ENCODE assay signal across 24 cellular contexts in genomic region chr20:57007171-57007540, GRCh38.
DNase-seq lines count a peak whose midpoint lies in the region; ATAC-seq, FAIRE-seq and TF ChIP-seq lines count a peak whose summit lies in the region.
"Had no signal": no experiment of that assay in that cellular context is flagged by ENCODE, and none has a peak within 500 bp of the region (broad histone marks: within the 10 kb centered on the region; RNA-seq: fewer than 3 reads in every experiment).

No MANE protein-coding gene starts in this region.

- no peak for TF ChIP-seq POLR2A in GM12878 (IDR thresholded peaks at IDR 0.05; ENCODE audit: low read depth, low read length)

- H3K4me3 ChIP-seq in KMS-11 (IDR thresholded peaks at IDR 0.05; ENCODE audit: insufficient read depth, low read depth, low read length) (no peak overlapping the region), GM12878 (no peak overlapping the region)
- H3K4me3 ChIP-seq: esophagus muscularis mucosa, K562, mucosa of descending colon had no signal

- no peaks in the 10 kb centered on the region for H3K79me2 ChIP-seq in KMS-11 (ENCODE audit: insufficient read depth, low read depth)
- H3K79me2 ChIP-seq in GM12878 (ENCODE audit: control insufficient read depth, insufficient read depth, low read length) = no peaks in the 10 kb centered on the region

- no peak for FAIRE-seq in GM12878 (lab: Jason Lieb, UNC)
- FAIRE-seq: K562, TTC549 had no signal

- DNase-seq in GM12878 (ENCODE audit: low read depth, low spot score) (peak; percentile 40), nephron progenitor cell (no peak), NCI-H1930 (lab: John Stamatoyannopoulos, UW) (no peak)
- DNase-seq: activated CD4-positive, alpha-beta T cell treated with anti-CD3 and anti-CD28 coated beads for 1 hour; aorta; CD4-positive, CD25-positive, alpha-beta regulatory T cell; central memory CD4-positive, alpha-beta T cell; effector CD8-positive, alpha-beta T cell; mucosa of descending colon; NCI-H1092 treated with DMSO at 0.1 percent for 48 hours; NCI-H2081; NCI-H446 treated with DMSO at 0.1 percent for 48 hours; stimulated activated naive CD4-positive, alpha-beta T cell treated with Interleukin-2 at 50 U/mL for 16 hours had no signal

- H3K4me3 Mint-ChIP-seq in nephron progenitor cell = no peak overlapping the region
- H3K4me3 Mint-ChIP-seq: activated naive CD4-positive, alpha-beta T cell treated with anti-CD3 and anti-CD28 coated beads, Interleukin-2, amount 50 U/mL, for 24 hours; CD4-positive, CD25-positive, alpha-beta regulatory T cell had no signal

- H3K27me3 ChIP-seq in KMS-11 (ENCODE audit: insufficient read depth, low read depth) = no peaks in the 10 kb centered on the region
- no peaks in the 10 kb centered on the region for H3K27me3 ChIP-seq in GM12878 (replicated peaks in 1 of 2; ENCODE audit: control insufficient read depth in 2 of 2, insufficient read depth in 2 of 2, low read length in 1 of 2)

- H3K4me1 ChIP-seq in ES-I3 (ENCODE audit: insufficient read depth, low read length) = peaks cover 30% of the 10 kb centered on the region; the same call in 1 of the 2 replicates
- peaks cover 60% of the 10 kb centered on the region for H3K4me1 ChIP-seq in KMS-11 (ENCODE audit: low read depth, poor library complexity, severe bottlenecking)
- no peaks in the 10 kb centered on the region for H3K4me1 ChIP-seq in GM12878 (ENCODE audit: control insufficient read depth, insufficient read depth, low read length)

- POLR2A ChIA-PET in GM12878 (lab: Charles Lee) = no interaction called here

- H3K27ac ChIP-seq in KMS-11 (peak overlapping the region; percentile 60; the same call in 1 of the 2 replicates), GM12878 (ENCODE audit: control insufficient read depth, insufficient read depth) (no peak overlapping the region)
- H3K27ac ChIP-seq: esophagus muscularis mucosa, neutrophil had no signal

- H3K4me2 ChIP-seq in KMS-11 = peak overlapping the region; percentile 63
- no peak overlapping the region; the same call in 1 of the 2 replicates for H3K4me2 ChIP-seq in GM12878 (ENCODE audit: control insufficient read depth, insufficient read depth)

- no peak for TF ChIP-seq EP300 in GM12878 (IDR thresholded peaks at IDR 0.05; ENCODE audit: borderline replicate concordance in 1 of 2, control insufficient read depth in 1 of 2, low read depth in 2 of 2, low read length in 2 of 2)

- peaks cover 7% of the 10 kb centered on the region for H3K27me3 Mint-ChIP-seq in nephron progenitor cell (ENCODE audit: low read depth, poor library complexity)
- H3K27me3 Mint-ChIP-seq: CD4-positive, CD25-positive, alpha-beta regulatory T cell had no signal

- RAD21 ChIA-PET in GM12878 (lab: Charles Lee; ENCODE audit: unreplicated experiment) = no interaction called here

- no peaks in the 10 kb centered on the region for H3K36me3 ChIP-seq in ES-I3 (ENCODE audit: insufficient read depth, low read length)
- H3K36me3 ChIP-seq in KMS-11 (ENCODE audit: insufficient read depth) = no peaks in the 10 kb centered on the region
- no peaks in the 10 kb centered on the region for H3K36me3 ChIP-seq in GM12878 (ENCODE audit: control insufficient read depth in 2 of 2, insufficient read depth in 2 of 2, low read length in 1 of 2)
- H3K36me3 ChIP-seq: esophagus muscularis mucosa, neutrophil had no signal

- H4K20me1 ChIP-seq in KMS-11 (ENCODE audit: insufficient read depth) (no peaks in the 10 kb centered on the region), GM12878 (ENCODE audit: control insufficient read depth, insufficient read depth) (no peaks in the 10 kb centered on the region; the same call in 1 of the 2 replicates)

- peaks cover 55% of the 10 kb centered on the region for H3K4me1 Mint-ChIP-seq in nephron progenitor cell
- H3K4me1 Mint-ChIP-seq: activated naive CD4-positive, alpha-beta T cell treated with anti-CD3 and anti-CD28 coated beads, Interleukin-2, amount 50 U/mL, for 24 hours; CD4-positive, CD25-positive, alpha-beta regulatory T cell had no signal

- ATAC-seq in GM12878 (peak; percentile 61), HG03095 (IDR thresholded peaks at IDR 0.05; ENCODE audit: unreplicated experiment) (no peak), HG03175 (IDR thresholded peaks at IDR 0.05; ENCODE audit: unreplicated experiment) (no peak), GM21723 (IDR thresholded peaks at IDR 0.05; ENCODE audit: unreplicated experiment) (no peak)
- ATAC-seq: K562, left lobe of liver, mucosa of descending colon had no signal

- H3K36me3 Mint-ChIP-seq in nephron progenitor cell (ENCODE audit: low read depth) = no peaks in the 10 kb centered on the region
- H3K36me3 Mint-ChIP-seq: activated naive CD4-positive, alpha-beta T cell treated with anti-CD3 and anti-CD28 coated beads, Interleukin-2, amount 50 U/mL, for 24 hours; CD4-positive, CD25-positive, alpha-beta regulatory T cell had no signal

- H3K9me3 ChIP-seq in ES-I3 (ENCODE audit: control insufficient read depth, insufficient read depth, low read length) (no peaks in the 10 kb centered on the region), GM12878 (replicated peaks; ENCODE audit: control insufficient read depth, insufficient read depth, low read length) (no peaks in the 10 kb centered on the region; the same call in 2 of the 3 replicates)
- H3K9me3 ChIP-seq: esophagus muscularis mucosa, mucosa of descending colon, neutrophil had no signal

- WGBS in GM12878 (ENCODE audit: insufficient coverage, insufficient replicate concordance, low lambda C conversion rate, missing lambda C conversion rate) = 2% methylated on average over 3 of the region's 3 CpGs

- no peak for TF ChIP-seq RAD21 in GM12878 (IDR thresholded peaks at IDR 0.05; ENCODE audit: insufficient read depth, low read depth, low read length)

- intact Hi-C loops in GM12878 (cut with micrococcal nuclease; ENCODE audit: unreplicated experiment) = no loop called here

- SMC1A ChIA-PET in GM12878 (lab: Charles Lee; ENCODE audit: uncharacterized antibody, unreplicated experiment) = no interaction called here

- peak overlapping the region; percentile 20; the same call in 1 of the 2 replicates for H2AFZ ChIP-seq in KMS-11 (ENCODE audit: low read depth)
- no peak overlapping the region for H2AFZ ChIP-seq in GM12878 (ENCODE audit: control insufficient read depth, low read depth, low read length)

- TF ChIP-seq CTCF in KMS-11 (conservative IDR thresholded peaks at IDR 0.05; ENCODE audit: low read depth, low read length) = no peak
- no peak for TF ChIP-seq CTCF in GM12878 (IDR thresholded peaks at IDR 0.05 in 2 of 3, conservative IDR thresholded peaks at IDR 0.05 in 1 of 3; ENCODE audit: control insufficient read depth in 2 of 3, extremely low read depth in 1 of 3, insufficient read depth in 1 of 3, low read depth in 3 of 3, low read length in 3 of 3)
- no peak for TF ChIP-seq CTCF in nephron progenitor cell (IDR thresholded peaks at IDR 0.05)

- no TSS peak for BruUV-seq in GM12878 (replicated peaks; lab: Mats Ljungman, UMichigan)

- peak overlapping the region; percentile 1; the same call in 1 of the 2 replicates for H3K9ac ChIP-seq in ES-I3 (ENCODE audit: low read depth, low read length)
- no peak overlapping the region for H3K9ac ChIP-seq in KMS-11
- no peak overlapping the region for H3K9ac ChIP-seq in GM12878 (ENCODE audit: control insufficient read depth, insufficient read depth, low read length)

- H3K27ac Mint-ChIP-seq in nephron progenitor cell = peak overlapping the region; percentile 96
- H3K27ac Mint-ChIP-seq: activated naive CD4-positive, alpha-beta T cell treated with anti-CD3 and anti-CD28 coated beads, Interleukin-2, amount 50 U/mL, for 24 hours; CD4-positive, CD25-positive, alpha-beta regulatory T cell had no signal

- CTCF ChIA-PET in GM12878 (lab: Yijun Ruan, JAX) = interaction anchor here (0.6 to 1.3 kb wide), 2 partner anchors 42 to 339 kb away, joined by 3 read pairs; no protein-coding TSS in a partner anchor

- H3K9me3 Mint-ChIP-seq in nephron progenitor cell = no peaks in the 10 kb centered on the region
- H3K9me3 Mint-ChIP-seq: activated naive CD4-positive, alpha-beta T cell treated with anti-CD3 and anti-CD28 coated beads, Interleukin-2, amount 50 U/mL, for 24 hours had no signal

- in situ Hi-C loops in GM12878 (cut with MboI) = no loop called here

TF ChIP-seq in GM12878, 131 proteins besides CTCF, POLR2A, EP300 and RAD21 (continues in another document):
- TF ChIP-seq CEBPB (IDR thresholded peaks at IDR 0.05; ENCODE audit: borderline replicate concordance in 1 of 2, low read depth in 2 of 2, low read length in 2 of 2) = no peak
- TF ChIP-seq BRCA1 (IDR thresholded peaks at IDR 0.05; ENCODE audit: low read depth, low read length) = no peak
- peak; percentile 60; the same call in 1 of the 2 replicates for TF ChIP-seq RELB (IDR thresholded peaks at IDR 0.05; ENCODE audit: low read depth)
- TF ChIP-seq NFYA (IDR thresholded peaks at IDR 0.05; ENCODE audit: borderline replicate concordance, low read depth, low read length) = no peak
- TF ChIP-seq JUND (IDR thresholded peaks at IDR 0.05; ENCODE audit: low read depth, low read length) = no peak
- TF ChIP-seq NFIC (IDR thresholded peaks at IDR 0.05; ENCODE audit: low read depth, low read length) = no peak
- TF ChIP-seq FOXM1 (IDR thresholded peaks at IDR 0.05; ENCODE audit: low read depth, low read length) = no peak
- TF ChIP-seq POLR2AphosphoS5 (IDR thresholded peaks at IDR 0.05; ENCODE audit: low read length) = no peak
- no peak for TF ChIP-seq BMI1 (IDR thresholded peaks at IDR 0.05; ENCODE audit: borderline replicate concordance)
- TF ChIP-seq SUZ12 (IDR thresholded peaks at IDR 0.05; ENCODE audit: unreplicated experiment) = no peak
- TF ChIP-seq SMAD1 (IDR thresholded peaks at IDR 0.05; ENCODE audit: low read depth, partially characterized antibody) = no peak
